ENCODE assay signal across 8 cellular contexts in genomic region chr17:59154721-59155438, GRCh38. TPM values are rescaled to one million over a fixed set of nuclear protein-coding genes. Genes with fewer than 3 reads are reported as not detected.
DNase-seq lines count a peak whose midpoint lies in the region; ATAC-seq, FAIRE-seq and TF ChIP-seq lines count a peak whose summit lies in the region.

A gene with protein sequence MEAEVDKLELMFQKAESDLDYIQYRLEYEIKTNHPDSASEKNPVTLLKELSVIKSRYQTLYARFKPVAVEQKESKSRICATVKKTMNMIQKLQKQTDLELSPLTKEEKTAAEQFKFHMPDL (minus strand): TSS chr17:59155186. CDS start chr17:59155163, 23 bp downstream.

- DNase-seq in NCI-H2029 treated with DMSO at 0.1 percent for 48 hours (lab: John Stamatoyannopoulos, UW) = peak; percentile 81
- DNase-seq in breast epithelium (ENCODE audit: low spot score in 2 of 2) = peak; percentile 95 to 98
- no peak for DNase-seq in keratinocyte (ENCODE audit: low read depth, low spot score)
- peak; percentile 84 to 94 for DNase-seq in stimulated activated CD4-positive, alpha-beta T cell treated with anti-CD3 and anti-CD28 coated beads, Interleukin-1b, Interleukin-23, amount 100 ng/mL, for 1 hour (ENCODE audit: low read depth in 2 of 2)
- DNase-seq in Ammon's horn (ENCODE audit: low spot score) = no peak

- no peak for FAIRE-seq in keratinocyte (lab: Jason Lieb, UNC)

- H3K9me3 ChIP-seq in breast epithelium = no peaks in the 10 kb centered on the region
- H3K9me3 ChIP-seq in keratinocyte (ENCODE audit: control insufficient read depth, low read depth, low read length) = no peaks in the 10 kb centered on the region

- no peaks in the 10 kb centered on the region for H3K27me3 ChIP-seq in breast epithelium
- no peaks in the 10 kb centered on the region for H3K27me3 ChIP-seq in keratinocyte (ENCODE audit: control insufficient read depth, extremely low read depth, insufficient read depth, low read length)

- peaks cover 80% of the 10 kb centered on the region for H3K79me2 ChIP-seq in keratinocyte (ENCODE audit: control insufficient read depth, insufficient read depth, low read length)

- TF ChIP-seq CTCF in VCaP (conservative IDR thresholded peaks at IDR 0.05) (no peak), breast epithelium (IDR thresholded peaks at IDR 0.05) (no peak), keratinocyte (optimal IDR thresholded peaks at IDR 0.05 in 1 of 3, IDR thresholded peaks at IDR 0.05 in 1 of 3, conservative IDR thresholded peaks at IDR 0.05 in 1 of 3; ENCODE audit: extremely low read depth in 1 of 3, insufficient read depth in 2 of 3, low read length in 3 of 3) (no peak)

- dilution Hi-C loops in keratinocyte (cut with MboI; ENCODE audit: extremely low pct_ligation_motif_present, low sequenced_read_pairs) = no loop called here

- H4K20me1 ChIP-seq in keratinocyte (ENCODE audit: control insufficient read depth, extremely low read depth, insufficient read depth, low read length) = no peaks in the 10 kb centered on the region

- H3K4me3 ChIP-seq in breast epithelium (peak within 1 kb of the TSS; percentile 68 to 91 (median 76)), keratinocyte (ENCODE audit: control insufficient read depth in 2 of 3, extremely low read depth in 1 of 3, insufficient read depth in 2 of 3, low read depth in 1 of 3, low read length in 3 of 3) (peak within 1 kb of the TSS; percentile 62 to 93 (median 92))

- no peak for TF ChIP-seq POLR2A in breast epithelium (IDR thresholded peaks at IDR 0.05)

- H3K27ac ChIP-seq in VCaP (peak within 1 kb of the TSS; percentile 89), breast epithelium (peak within 1 kb of the TSS; percentile 81 to 85), keratinocyte (ENCODE audit: control insufficient read depth, insufficient read depth, low read length) (peak within 1 kb of the TSS; percentile 90)

- intact Hi-C loops in breast epithelium (cut with DNase I; ENCODE audit: low total_unique reads) = no loop called here

- peak; percentile 78 for ATAC-seq in GM18519 (IDR thresholded peaks at IDR 0.05; ENCODE audit: low FRiP score, unreplicated experiment)
- ATAC-seq in HG02973 (IDR thresholded peaks at IDR 0.05; ENCODE audit: unreplicated experiment) = peak; percentile 70

- H3K9me1 ChIP-seq in keratinocyte (ENCODE audit: control insufficient read depth, extremely low read depth, insufficient read depth, low read length) = no peaks in the 10 kb centered on the region

- H3K9ac ChIP-seq in keratinocyte (ENCODE audit: control insufficient read depth, extremely low read depth, insufficient read depth, low read length) = peak within 1 kb of the TSS; percentile 91

- H3K36me3 ChIP-seq in breast epithelium (no peaks in the 10 kb centered on the region), keratinocyte (ENCODE audit: control insufficient read depth in 2 of 2, extremely low read depth in 1 of 2, insufficient read depth in 2 of 2, low read length in 2 of 2) (no peaks in the 10 kb centered on the region)

- H2AFZ ChIP-seq in keratinocyte (ENCODE audit: control insufficient read depth, low read length) = peak within 1 kb of the TSS; percentile 84

- peak within 1 kb of the TSS; percentile 90 for H3K4me2 ChIP-seq in keratinocyte (ENCODE audit: control insufficient read depth, extremely low read depth, insufficient read depth, low read depth, low read length)

- no peaks in the 10 kb centered on the region for H3K4me1 ChIP-seq in breast epithelium
- H3K4me1 ChIP-seq in keratinocyte (ENCODE audit: control insufficient read depth, extremely low read depth, insufficient read depth, low read length) = peaks cover 55% of the 10 kb centered on the region

RNA-seq across cellular contexts. Expression of the gene that starts here (rescaled TPM):
- total RNA-seq in breast epithelium = 10 to 100 TPM; 11.8 to 19.5 (median 12.7) TPM
- polyA plus RNA-seq in keratinocyte = 18.4 to 52.8 TPM (median 37.1 TPM) in 3 replicates
- polyA plus RNA-seq in keratinocyte (2011; ENCODE audit: low read depth) = 33.5 TPM
- 28.7 and 39.2 TPM in 2 replicates for polyA plus RNA-seq in keratinocyte (2011; cell fraction: cytosol; rRNA removed)
- 7.6 and 10.1 TPM in 2 replicates for polyA plus RNA-seq in keratinocyte (2011; cell fraction: nucleus; rRNA removed)
- 21.1 and 87.4 TPM in 2 replicates for polyA plus RNA-seq in keratinocyte (2012; ENCODE audit: low replicate concordance)
- polyA minus RNA-seq in keratinocyte = 7.3 to 23.7 TPM (median 7.8 TPM) in 3 replicates
- 8.4 TPM for polyA minus RNA-seq in keratinocyte (2011; cell fraction: cytosol; rRNA and poly(A)+ RNA removed)
- polyA minus RNA-seq in keratinocyte (2011; cell fraction: nucleus; rRNA and poly(A)+ RNA removed) = 2.1 and 7.4 TPM in 2 replicates

Comparison
In these comparisons a context has a peak if more than half of its experiments do, and no peak if none do; other contexts are left out.
1. DNase-seq: peak in NCI-H2029 treated with DMSO at 0.1 percent for 48 hours (single experiment), breast epithelium (2 of 2) and stimulated activated CD4-positive, alpha-beta T cell treated with anti-CD3 and anti-CD28 coated beads, Interleukin-1b, Interleukin-23, amount 100 ng/mL, for 1 hour (2 of 2); none in keratinocyte (single experiment) and Ammon's horn (single experiment).
2. Peak in every context shown above with its lines, with median percentiles within 50 percentile points of each other: H3K27ac ChIP-seq.